In the genomic region with DNA sequence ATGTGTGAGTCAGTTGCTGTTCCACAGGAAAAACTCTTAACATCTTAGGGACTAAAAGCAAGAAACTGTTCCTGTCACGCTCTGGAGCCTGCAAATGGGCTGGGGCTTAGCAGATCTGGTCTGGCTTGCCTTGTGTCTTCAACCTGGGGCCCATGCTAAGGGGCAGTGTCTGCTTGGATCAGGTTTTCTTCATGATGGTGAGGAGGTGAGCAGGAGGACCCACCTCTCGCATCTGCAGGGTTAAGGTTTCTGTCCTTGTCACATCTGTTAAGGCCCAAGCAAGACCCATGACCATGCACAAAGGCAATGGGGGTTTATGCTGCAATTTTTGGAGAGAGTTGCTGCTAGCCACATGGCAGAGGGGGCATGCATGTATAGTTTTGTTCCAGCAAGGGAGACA, we compare ENCODE assay signal across 4 cellular contexts. TPM values are rescaled to one million over a fixed set of nuclear protein-coding genes. Genes with fewer than 3 reads are reported as not detected.
"Had no signal": no experiment of that assay in that cellular context is flagged by ENCODE, and none has a peak within 500 bp of the region (broad histone marks: within the 10 kb centered on the region; RNA-seq: fewer than 3 reads in every experiment).

No MANE protein-coding gene starts in this region.

RNA-seq across cellular contexts. Expression of gene CST1, which starts 8.8 kb away (rescaled TPM):
- total RNA-seq: Peyer's patch, Right ventricle myocardium superior, SJSA1 had no signal
- polyA plus RNA-seq: SK-N-SH had no signal
